In the genomic region with DNA sequence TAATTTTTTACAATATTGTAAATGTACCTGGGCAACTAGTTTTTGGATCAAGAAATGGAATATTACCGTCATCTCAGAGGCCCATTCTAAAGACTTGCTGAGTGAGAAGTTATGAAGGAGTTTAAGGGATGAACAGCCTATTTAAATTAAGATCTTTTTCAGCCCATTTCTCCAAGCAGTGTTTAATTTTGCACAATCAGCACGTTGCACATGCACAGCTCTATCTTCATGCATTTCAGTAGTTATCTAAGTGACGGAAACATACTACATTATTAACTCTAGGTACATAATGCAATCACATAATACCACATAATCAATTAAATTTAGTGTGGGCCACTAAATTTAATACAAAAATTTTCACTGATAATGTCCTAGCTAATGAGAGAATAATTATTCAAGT, we compare ENCODE assay signal across 3 cellular contexts.
TF ChIP-seq lines count a peak whose summit lies in the region.

No MANE protein-coding gene starts in this region.

TF ChIP-seq in HepG2, 621 proteins besides CTCF, POLR2A, EP300 and RAD21:
- TF ChIP-seq MAFF (IDR thresholded peaks at IDR 0.05; ENCODE audit: low read depth, low read length) (peak; percentile 49; the same call in 1 of the 2 replicates), IKZF1 (IDR thresholded peaks at IDR 0.05) (no peak), MAFK (conservative IDR thresholded peaks at IDR 0.05 in 1 of 2, IDR thresholded peaks at IDR 0.05 in 1 of 2; ENCODE audit: low read length in 2 of 2) (peak; percentile 53 to 71; a peak in 3 of 4 replicates)

TF ChIP-seq in A549, 52 proteins besides CTCF, POLR2A, EP300 and RAD21:
- no peak for TF ChIP-seq FOSB (CRISPR knock-in tag; IDR thresholded peaks at IDR 0.05)
- TF ChIP-seq HOXB13 (CRISPR knock-in tag; IDR thresholded peaks at IDR 0.05; ENCODE audit: low read depth): no peak
- TF ChIP-seq SMC3 (IDR thresholded peaks at IDR 0.05): no peak
- TF ChIP-seq, protein P1, sequence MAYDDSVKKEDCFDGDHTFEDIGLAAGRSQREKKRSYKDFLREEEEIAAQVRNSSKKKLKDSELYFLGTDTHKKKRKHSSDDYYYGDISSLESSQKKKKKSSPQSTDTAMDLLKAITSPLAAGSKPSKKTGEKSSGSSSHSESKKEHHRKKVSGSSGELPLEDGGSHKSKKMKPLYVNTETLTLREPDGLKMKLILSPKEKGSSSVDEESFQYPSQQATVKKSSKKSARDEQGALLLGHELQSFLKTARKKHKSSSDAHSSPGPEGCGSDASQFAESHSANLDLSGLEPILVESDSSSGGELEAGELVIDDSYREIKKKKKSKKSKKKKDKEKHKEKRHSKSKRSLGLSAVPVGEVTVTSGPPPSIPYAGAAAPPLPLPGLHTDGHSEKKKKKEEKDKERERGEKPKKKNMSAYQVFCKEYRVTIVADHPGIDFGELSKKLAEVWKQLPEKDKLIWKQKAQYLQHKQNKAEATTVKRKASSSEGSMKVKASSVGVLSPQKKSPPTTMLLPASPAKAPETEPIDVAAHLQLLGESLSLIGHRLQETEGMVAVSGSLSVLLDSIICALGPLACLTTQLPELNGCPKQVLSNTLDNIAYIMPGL (CRISPR knock-in tag; IDR thresholded peaks at IDR 0.05; ENCODE audit: borderline replicate concordance): no peak
- TF ChIP-seq ESRRA (IDR thresholded peaks at IDR 0.05; ENCODE audit: borderline replicate concordance, low read length): no peak
- TF ChIP-seq MAFK (IDR thresholded peaks at IDR 0.05; ENCODE audit: partially characterized antibody): peak; percentile 54

TF ChIP-seq in IMR-90, 13 proteins besides CTCF, POLR2A, EP300 and RAD21:
- TF ChIP-seq MXI1 (IDR thresholded peaks at IDR 0.05; ENCODE audit: borderline replicate concordance, low read depth, low read length): no peak
- no peak for TF ChIP-seq CHD1 (IDR thresholded peaks at IDR 0.05; ENCODE audit: low read depth, low read length)
- peak; percentile 62 for TF ChIP-seq MAFK (IDR thresholded peaks at IDR 0.05; ENCODE audit: low read depth, low read length)
- TF ChIP-seq CEBPB (IDR thresholded peaks at IDR 0.05; ENCODE audit: low read depth, low read length): no peak
